ENCODE assay signal across 1 cellular context in the genomic region with DNA sequence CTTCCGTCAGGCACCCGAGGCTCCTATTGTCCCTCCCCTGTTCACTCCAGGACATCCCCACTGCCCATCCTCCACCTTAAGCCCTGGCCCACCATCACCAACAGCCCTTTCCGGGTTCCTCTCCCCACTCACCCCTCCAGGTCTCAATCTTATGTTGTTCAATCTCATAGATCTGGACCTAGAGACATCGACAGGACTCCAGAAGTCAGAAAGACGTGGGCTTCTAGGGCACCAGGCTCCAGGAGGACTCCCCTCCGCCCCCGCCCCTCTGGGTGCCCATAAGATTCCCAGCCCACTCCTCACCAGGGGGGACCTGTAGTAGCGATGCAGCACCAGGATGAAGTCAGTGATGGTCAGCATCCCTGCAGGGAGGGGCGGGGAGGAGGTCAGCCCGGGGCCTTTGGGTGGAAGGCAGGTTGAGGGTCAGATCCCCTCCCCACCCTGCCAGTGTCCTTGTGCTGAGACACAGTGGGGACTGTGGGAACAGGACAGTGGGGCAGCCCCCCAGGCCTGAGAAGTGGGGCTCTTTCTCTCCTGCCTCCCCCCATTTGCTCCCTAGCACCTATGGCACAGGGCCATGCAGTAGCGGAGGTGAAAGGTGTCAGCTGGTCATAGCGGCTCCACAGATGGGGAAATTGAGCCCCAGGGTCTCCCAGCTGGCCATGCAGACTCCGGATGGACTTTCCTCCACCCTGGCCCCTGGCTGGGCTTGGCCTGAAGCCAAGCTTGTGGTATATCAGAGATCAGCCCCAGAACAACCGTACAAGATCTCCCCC.
TF ChIP-seq lines count a peak whose summit lies in the region.

No MANE protein-coding gene starts in this region.

TF ChIP-seq in K562, 482 proteins besides CTCF, POLR2A, EP300 and RAD21:
- TF ChIP-seq NFIC (IDR thresholded peaks at IDR 0.05) (peak; percentile 25; the same call in 1 of the 2 replicates), KLF13 (tag; IDR thresholded peaks at IDR 0.05; ENCODE audit: borderline replicate concordance, low read depth) (no peak)
